In the genomic region with DNA sequence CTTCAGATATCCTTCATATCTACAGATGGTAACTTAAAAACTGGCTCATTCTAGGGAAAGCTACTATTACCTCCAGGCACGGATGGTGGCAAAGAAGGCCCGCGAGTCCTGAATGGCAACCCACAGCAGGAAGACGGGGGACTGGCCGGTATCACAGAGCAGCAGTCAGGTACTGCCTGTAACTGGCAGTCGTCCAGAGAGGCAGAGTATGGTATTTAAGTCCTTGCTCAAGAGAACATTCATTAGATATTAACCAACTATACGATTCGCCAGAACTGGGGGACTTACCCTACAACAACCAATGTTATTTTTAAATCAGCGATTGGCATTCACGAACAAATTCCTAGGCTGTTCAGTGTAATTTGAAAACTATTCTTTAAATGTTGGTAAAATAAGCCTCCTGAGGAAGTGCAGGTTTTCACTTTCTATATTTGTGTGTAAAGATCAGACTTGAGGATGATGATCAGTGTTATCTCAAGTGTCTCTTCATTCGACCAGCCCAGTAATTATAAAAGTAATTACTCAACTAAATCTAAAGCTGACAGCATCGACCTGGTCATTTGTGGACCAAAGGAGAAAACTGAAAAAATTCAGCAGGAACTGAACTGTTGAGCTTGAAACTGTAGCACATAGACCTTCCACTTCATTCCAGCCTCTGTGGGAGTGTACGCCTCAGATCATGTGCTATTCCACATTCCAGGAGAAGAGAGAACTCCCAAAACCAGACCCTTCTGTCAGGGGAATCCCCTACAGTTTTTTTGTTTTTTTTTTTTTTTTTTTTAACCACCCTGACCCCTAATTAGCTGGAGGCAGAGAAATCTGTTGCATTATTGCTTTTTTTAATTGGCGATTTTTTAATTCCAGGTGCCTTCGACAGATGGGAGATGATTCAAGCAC, we compare ENCODE assay signal across 13 cellular contexts.
A peak's percentile ranks its signal among the peaks of the same experiment; 100 is the strongest.
DNase-seq lines count a peak whose midpoint lies in the region; ATAC-seq, FAIRE-seq and TF ChIP-seq lines count a peak whose summit lies in the region.
"Had no signal": no experiment of that assay in that cellular context is flagged by ENCODE, and none has a peak within 500 bp of the region (broad histone marks: within the 10 kb centered on the region; RNA-seq: fewer than 3 reads in every experiment).

No MANE protein-coding gene starts in this region.

- H3K4me1 ChIP-seq in pancreas, result peaks cover 21 to 35% (median 29%) of the 10 kb centered on the region in 3 donors

- H3K4me3 ChIP-seq in fibroblast of villous mesenchyme (ENCODE audit: low read depth, low read length), result no peak overlapping the region
- no peak overlapping the region for H3K4me3 ChIP-seq in pancreas
- H3K4me3 ChIP-seq: coronary artery, Peyer's patch had no signal

- peaks cover 0 to 49% (median 22%) of the 10 kb centered on the region in 3 donors for H3K36me3 ChIP-seq in pancreas

- peak overlapping the region in 3 of 4 donors; percentile 4 to 38 (median 16) for H3K27ac ChIP-seq in pancreas
- H3K27ac ChIP-seq: Peyer's patch had no signal

- TF ChIP-seq CTCF in fibroblast of villous mesenchyme (IDR thresholded peaks at IDR 0.05; ENCODE audit: insufficient read depth, low read depth, low read length) (no peak), pancreas (IDR thresholded peaks at IDR 0.05) (no peak)

- peak; percentile 63 for ATAC-seq in GM18909 (IDR thresholded peaks at IDR 0.05; ENCODE audit: poor library complexity, unreplicated experiment)
- peak; percentile 53 for ATAC-seq in HG03139 (IDR thresholded peaks at IDR 0.05; ENCODE audit: unreplicated experiment)
- peak; percentile 9 to 50 (median 32) for ATAC-seq in pancreas
- ATAC-seq in GM19328 (IDR thresholded peaks at IDR 0.05; ENCODE audit: unreplicated experiment), result no peak
- ATAC-seq: WTC11 had no signal

- intact Hi-C loops in pancreas (cut with DNase I), result no loop called here

- H3K27me3 ChIP-seq in pancreas, result no peaks in the 10 kb centered on the region
- H3K27me3 ChIP-seq: Peyer's patch had no signal

- DNase-seq in fibroblast of villous mesenchyme (ENCODE audit: low read depth) (peak; percentile 20), pancreas (peak in 4 of 6 donors; percentile 55 to 70 (median 60)), SW 1271 (lab: John Stamatoyannopoulos, UW) (no peak), NCI-H2107 (lab: John Stamatoyannopoulos, UW) (no peak), RCC 7860 (ENCODE audit: low spot score) (no peak)
- DNase-seq: NCI-H1436; stimulated activated CD4-positive, alpha-beta T cell treated with anti-CD3 and anti-CD28 coated beads, Interleukin-12 subunit alpha, Interleukin-12 subunit beta, amount 100 ng/mL, for 4 hours had no signal

- FAIRE-seq in pancreas (lab: Jason Lieb, UNC), result no peak
- no peak for FAIRE-seq in RCC 7860 (lab: Jason Lieb, UNC)

- no peaks in the 10 kb centered on the region for H3K9me3 ChIP-seq in pancreas
- H3K9me3 ChIP-seq: Peyer's patch had no signal

- WGBS in pancreas, 2 donors, result 32 to 34% methylated on average over 15 of the region's 15 CpGs

Comparison
In these comparisons a context has a peak if more than half of its experiments do, and no peak if none do; other contexts are left out.
1. DNase-seq: peak in fibroblast of villous mesenchyme (single experiment) and pancreas (4 of 6); none in SW 1271 (0 of 2), NCI-H2107 (single experiment) and RCC 7860 (single experiment).